9 cellular contexts compared by ENCODE assay signal in genomic region chr19:33376423-33376822, GRCh38. TPM values are rescaled to one million over a fixed set of nuclear protein-coding genes. Genes with fewer than 3 reads are reported as not detected.
A peak's percentile ranks its signal among the peaks of the same experiment; 100 is the strongest.
DNase-seq lines count a peak whose midpoint lies in the region; ATAC-seq and TF ChIP-seq lines count a peak whose summit lies in the region.
"Had no signal": no experiment of that assay in that cellular context is flagged by ENCODE, and none has a peak within 500 bp of the region (broad histone marks: within the 10 kb centered on the region; RNA-seq: fewer than 3 reads in every experiment).

No MANE protein-coding gene starts in this region.

- H3K79me2 ChIP-seq in smooth muscle cell (ENCODE audit: low read depth) = peaks cover 74% of the 10 kb centered on the region

- H3K4me2 ChIP-seq in smooth muscle cell = peak overlapping the region; percentile 18

- peaks cover 40% of the 10 kb centered on the region for H3K36me3 Mint-ChIP-seq in activated T-helper 2 cell treated with anti-CD3 and anti-CD28 coated beads, Interferon-gamma antibody, Interleukin-2, Interleukin-4, amounts not matched to agents 10 μg/mL and 5 μg/mL and 100 μg/mL, durations not matched to agents 14 hours and 24 hours and 36 hours (ENCODE audit: low read depth)

- DNase-seq in H4 (ENCODE audit: low spot score) (peak; percentile 59), left ventricle myocardium superior (peak; percentile 85), smooth muscle cell (lab: John Stamatoyannopoulos, UW; ENCODE audit: unreplicated experiment) (no peak), D341Med (ENCODE audit: low spot score) (no peak)
- DNase-seq in activated T-helper 2 cell treated with anti-CD3 and anti-CD28 coated beads, Interferon-gamma antibody, Interleukin-2, Interleukin-4, amounts not matched to agents 10 μg/mL and 5 μg/mL and 100 μg/mL, durations not matched to agents 14 hours and 24 hours and 36 hours (ENCODE audit: low spot score) = no peak
- DNase-seq: NCI-H2081 treated with DMSO at 0.1 percent for 48 hours had no signal

- no peaks in the 10 kb centered on the region for H3K9me3 ChIP-seq in smooth muscle cell (replicated peaks; ENCODE audit: low read depth)

- H3F3A ChIP-seq in smooth muscle cell (ENCODE audit: low read depth) = no peaks in the 10 kb centered on the region

- H2AFZ ChIP-seq in smooth muscle cell (ENCODE audit: low read depth) = no peak overlapping the region

- no peak for TF ChIP-seq CTCF in smooth muscle cell (IDR thresholded peaks at IDR 0.05; ENCODE audit: borderline replicate concordance, insufficient read depth, poor library complexity, severe bottlenecking)

- no peaks in the 10 kb centered on the region for H3K9me3 Mint-ChIP-seq in activated T-helper 2 cell treated with anti-CD3 and anti-CD28 coated beads, Interferon-gamma antibody, Interleukin-2, Interleukin-4, amounts not matched to agents 10 μg/mL and 5 μg/mL and 100 μg/mL, durations not matched to agents 14 hours and 24 hours and 36 hours

- intact Hi-C loops in activated T-helper 2 cell treated with anti-CD3 and anti-CD28 coated beads, Interferon-gamma antibody, Interleukin-2, Interleukin-4, amounts not matched to agents 10 μg/mL and 5 μg/mL and 100 μg/mL, durations not matched to agents 14 hours and 24 hours and 36 hours (cut with micrococcal nuclease) = no loop called here
- intact Hi-C loops in left ventricle myocardium superior (cut with micrococcal nuclease) = no loop called here

- H3K9ac ChIP-seq in smooth muscle cell (ENCODE audit: low read depth) = no peak overlapping the region

- H4K20me1 ChIP-seq in smooth muscle cell (ENCODE audit: low read depth) = peaks cover 73% of the 10 kb centered on the region

- H3K27me3 Mint-ChIP-seq in activated T-helper 2 cell treated with anti-CD3 and anti-CD28 coated beads, Interferon-gamma antibody, Interleukin-2, Interleukin-4, amounts not matched to agents 10 μg/mL and 5 μg/mL and 100 μg/mL, durations not matched to agents 14 hours and 24 hours and 36 hours (ENCODE audit: low read depth) = no peaks in the 10 kb centered on the region

- peak; percentile 7 for ATAC-seq in left ventricle myocardium superior
- ATAC-seq in HG02588 (IDR thresholded peaks at IDR 0.05; ENCODE audit: unreplicated experiment) = no peak
- ATAC-seq in GM21360 (IDR thresholded peaks at IDR 0.05; ENCODE audit: unreplicated experiment) = no peak
- ATAC-seq in HG03095 (IDR thresholded peaks at IDR 0.05; ENCODE audit: unreplicated experiment) = no peak

- H3K4me3 ChIP-seq in smooth muscle cell = peak overlapping the region; percentile 7

- H3K4me1 ChIP-seq in smooth muscle cell (ENCODE audit: low read depth) = peaks cover 18% of the 10 kb centered on the region

- no peak overlapping the region for H3K27ac Mint-ChIP-seq in activated T-helper 2 cell treated with anti-CD3 and anti-CD28 coated beads, Interferon-gamma antibody, Interleukin-2, Interleukin-4, amounts not matched to agents 10 μg/mL and 5 μg/mL and 100 μg/mL, durations not matched to agents 14 hours and 24 hours and 36 hours

- H3K27ac ChIP-seq in smooth muscle cell (ENCODE audit: low read depth) = peak overlapping the region; percentile 63

- H3K4me3 Mint-ChIP-seq in activated T-helper 2 cell treated with anti-CD3 and anti-CD28 coated beads, Interferon-gamma antibody, Interleukin-2, Interleukin-4, amounts not matched to agents 10 μg/mL and 5 μg/mL and 100 μg/mL, durations not matched to agents 14 hours and 24 hours and 36 hours (ENCODE audit: low read depth) = peak overlapping the region; percentile 20

- H3K4me1 Mint-ChIP-seq in activated T-helper 2 cell treated with anti-CD3 and anti-CD28 coated beads, Interferon-gamma antibody, Interleukin-2, Interleukin-4, amounts not matched to agents 10 μg/mL and 5 μg/mL and 100 μg/mL, durations not matched to agents 14 hours and 24 hours and 36 hours (ENCODE audit: low read depth) = peaks cover 42% of the 10 kb centered on the region

- H3K27me3 ChIP-seq in smooth muscle cell (ENCODE audit: low read depth) = no peaks in the 10 kb centered on the region

- no peaks in the 10 kb centered on the region for H3K36me3 ChIP-seq in smooth muscle cell (ENCODE audit: low read depth)

- WGBS in smooth muscle cell (ENCODE audit: low lambda C conversion rate) = 74% methylated on average over 2 of the region's 2 CpGs

RNA-seq across cellular contexts. Expression of gene CEBPG, which starts 2.9 kb away (rescaled TPM):
- total RNA-seq in H4 (2014; rRNA removed; shearing (Covaris generic)) = 36.4 and 38.3 TPM in 2 replicates
- 26.1 and 26.5 TPM in 2 replicates for total RNA-seq in activated T-helper 2 cell treated with anti-CD3 and anti-CD28 coated beads, Interferon-gamma antibody, Interleukin-2, Interleukin-4, amounts not matched to agents 10 μg/mL and 5 μg/mL and 100 μg/mL, durations not matched to agents 14 hours and 24 hours and 36 hours
- total RNA-seq in left ventricle myocardium superior (17.0 TPM), smooth muscle cell (27.8 and 29.9 TPM in 2 replicates)
- polyA plus RNA-seq in smooth muscle cell = 15.3 and 17.1 TPM in 2 replicates

Comparison
In these comparisons a context has a peak if more than half of its experiments do, and no peak if none do; other contexts are left out.
1. DNase-seq: peak in H4 (single experiment) and left ventricle myocardium superior (single experiment); none in activated T-helper 2 cell treated with anti-CD3 and anti-CD28 coated beads, Interferon-gamma antibody, Interleukin-2, Interleukin-4, amounts not matched to agents 10 μg/mL and 5 μg/mL and 100 μg/mL, durations not matched to agents 14 hours and 24 hours and 36 hours (single experiment), smooth muscle cell (single experiment) and D341Med (single experiment).